ENCODE assay signal across 8 cellular contexts in genomic region chr1:66732407-66733166, GRCh38. TPM values are rescaled to one million over a fixed set of nuclear protein-coding genes. Genes with fewer than 3 reads are reported as not detected.
DNase-seq lines count a peak whose midpoint lies in the region; ATAC-seq, FAIRE-seq and TF ChIP-seq lines count a peak whose summit lies in the region.

No MANE protein-coding gene starts in this region.

- H3K9me3 ChIP-seq in mucosa of descending colon = no peaks in the 10 kb centered on the region

- ATAC-seq in GM18867 (IDR thresholded peaks at IDR 0.05; ENCODE audit: unreplicated experiment) (peak; percentile 67), HG02759 (IDR thresholded peaks at IDR 0.05; ENCODE audit: unreplicated experiment) (peak; percentile 57), mucosa of descending colon (peak; percentile 54), HG03025 (IDR thresholded peaks at IDR 0.05; ENCODE audit: low FRiP score, unreplicated experiment) (no peak)

- H3K4me3 ChIP-seq in mucosa of descending colon = no peak overlapping the region

- peak; percentile 22 for DNase-seq in RCC 7860 (ENCODE audit: low spot score)
- no peak for DNase-seq in mucosa of descending colon
- no peak for DNase-seq in SK-N-DZ (ENCODE audit: low spot score)
- DNase-seq in activated effector memory CD4-positive, alpha-beta T cell treated with anti-CD3 and anti-CD28 coated beads, Interleukin-2, amount 50 U/mL, for 16 hours = no peak
- no peak for DNase-seq in D341Med (ENCODE audit: low spot score)

- intact Hi-C loops in mucosa of descending colon (cut with DNase I, micrococcal nuclease) = no loop called here

- no peaks in the 10 kb centered on the region for H3K4me1 ChIP-seq in mucosa of descending colon (ENCODE audit: low read depth)

- peak; percentile 49 for FAIRE-seq in RCC 7860 (lab: Jason Lieb, UNC)

- H3K36me3 ChIP-seq in mucosa of descending colon (ENCODE audit: low read depth) = no peaks in the 10 kb centered on the region

- TF ChIP-seq CTCF in mucosa of descending colon (IDR thresholded peaks at IDR 0.05) = no peak

RNA-seq across cellular contexts. Expression of gene DYNLT5, which starts 19.7 kb away (rescaled TPM):
- total RNA-seq in mucosa of descending colon = 1 to 10 TPM in 1 of 3 donors, under 1 TPM in 1, not detected in 1; 0.65 to 1.9 TPM
- polyA plus RNA-seq in SK-N-DZ (2014; cell fraction: cytosol; rRNA removed) = 0.19 and 0.76 TPM in 2 replicates
- 0.32 and 3.9 TPM in 2 replicates for polyA plus RNA-seq in SK-N-DZ (2014; cell fraction: nucleus; rRNA removed)
